8 cellular contexts compared by ENCODE assay signal in the genomic region with DNA sequence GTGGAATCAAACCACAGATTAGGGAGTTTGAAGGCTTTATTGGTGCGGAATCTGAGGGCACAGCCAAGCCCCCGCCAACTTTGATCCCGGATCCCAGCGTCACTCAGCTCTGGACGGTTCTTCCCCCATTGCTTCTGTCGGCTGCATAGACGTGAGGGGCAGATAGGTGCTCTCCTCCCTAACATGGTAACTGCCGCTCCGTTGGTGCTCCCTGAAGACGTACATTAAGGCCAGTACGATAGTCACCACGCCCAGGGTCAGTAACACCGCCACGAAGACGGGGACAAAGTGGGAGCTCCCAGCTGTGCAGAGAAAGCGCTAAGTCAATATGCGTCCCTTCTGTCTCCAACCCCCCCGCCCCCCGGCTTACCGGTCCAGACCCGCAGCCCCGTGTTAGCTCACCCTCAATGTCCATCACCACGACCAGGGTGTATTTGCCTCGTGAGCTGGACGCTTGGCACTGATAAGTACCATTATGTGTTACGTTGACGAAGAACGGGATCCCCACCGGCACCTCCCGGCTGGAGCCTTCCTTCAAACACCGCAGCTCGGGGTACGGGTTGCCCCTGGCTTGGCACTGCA. TPM values are rescaled to one million over a fixed set of nuclear protein-coding genes. Genes with fewer than 3 reads are reported as not detected.
A peak's percentile ranks its signal among the peaks of the same experiment; 100 is the strongest.
DNase-seq lines count a peak whose midpoint lies in the region; ATAC-seq and TF ChIP-seq lines count a peak whose summit lies in the region.

No MANE protein-coding gene starts in this region.

- H3K27me3 ChIP-seq in CD4-positive, alpha-beta T cell (ENCODE audit: control insufficient read depth, insufficient read depth, low read length): no peaks in the 10 kb centered on the region
- H3K27me3 ChIP-seq in lower lobe of right lung (ENCODE audit: low read depth): no peaks in the 10 kb centered on the region

- H3K4me1 ChIP-seq in lower lobe of right lung: peaks cover 29% of the 10 kb centered on the region
- H3K4me1 ChIP-seq in urinary bladder (ENCODE audit: insufficient read depth): no peaks in the 10 kb centered on the region

- intact Hi-C loops in CD4-positive, alpha-beta T cell (cut with DNase I, micrococcal nuclease): loop anchor here (1.0 to 5.0 kb wide), 6 partner anchors 19 to 137 kb away; partner anchors contain the start of genes CDC37 (in 1 of the 2), ICAM4 (in 1 of the 2), ICAM5 (in 1 of the 2) and TYK2 (in 1 of the 2)
- intact Hi-C loops in lower lobe of right lung (cut with DNase I): no loop called here

- H3K9me3 ChIP-seq in CD4-positive, alpha-beta T cell (ENCODE audit: control insufficient read depth, low read length): no peaks in the 10 kb centered on the region
- no peaks in the 10 kb centered on the region for H3K9me3 ChIP-seq in lower lobe of right lung

- peaks cover 30% of the 10 kb centered on the region for H3K4me1 Mint-ChIP-seq in CD4-positive, alpha-beta T cell (ENCODE audit: low read depth)

- POLR2A ChIA-PET in CD4-positive, alpha-beta T cell (lab: Charles Lee): interaction anchor here (0.5 to 1.9 kb wide), 11 partner anchors 9 to 270 kb away, joined by 3 to 10 read pairs (median 5); partner anchors contain the start of genes FDX2, ICAM1, PPAN and TYK2

- no peak for ATAC-seq in CD4-positive, alpha-beta T cell (ENCODE audit: poor library complexity)
- ATAC-seq in HG02981 (IDR thresholded peaks at IDR 0.05; ENCODE audit: unreplicated experiment) (peak; percentile 7), lower lobe of right lung (peak; percentile 1 to 3), omental fat pad (ENCODE audit: low FRiP score) (no peak), HG02884 (IDR thresholded peaks at IDR 0.05; ENCODE audit: unreplicated experiment) (no peak)

- H3K4me3 Mint-ChIP-seq in CD4-positive, alpha-beta T cell: peak overlapping the region; percentile 96

- H3K27me3 Mint-ChIP-seq in CD4-positive, alpha-beta T cell: no peaks in the 10 kb centered on the region

- H3K36me3 ChIP-seq in lower lobe of right lung (peaks cover 20% of the 10 kb centered on the region), urinary bladder (ENCODE audit: insufficient read depth) (no peaks in the 10 kb centered on the region)

- no peak for TF ChIP-seq CTCF in CD4-positive, alpha-beta T cell (IDR thresholded peaks at IDR 0.05)
- TF ChIP-seq CTCF in astrocyte of the spinal cord (IDR thresholded peaks at IDR 0.05; ENCODE audit: low read depth, low read length): no peak
- TF ChIP-seq CTCF in lower lobe of right lung (IDR thresholded peaks at IDR 0.05): no peak
- no peak for TF ChIP-seq CTCF in omental fat pad (IDR thresholded peaks at IDR 0.05)

- H3K4me3 ChIP-seq in astrocyte of the spinal cord (ENCODE audit: low read depth, low read length) (peak overlapping the region; percentile 92), lower lobe of right lung (peak overlapping the region; percentile 80), urinary bladder (ENCODE audit: low read depth, low read length) (peak overlapping the region; percentile 49)

- peak in 1 of 10 experiments; percentile 23 for DNase-seq in CD4-positive, alpha-beta T cell
- DNase-seq in astrocyte of the spinal cord (ENCODE audit: low read depth, low spot score): peak; percentile 7
- DNase-seq in lower lobe of right lung: no peak
- no peak for DNase-seq in omental fat pad (ENCODE audit: low spot score)
- no peak for DNase-seq in superior temporal gyrus (ENCODE audit: extremely low spot score)

- in situ Hi-C loops in astrocyte of the spinal cord (cut with HindIII; ENCODE audit: low sequenced_read_pairs): no loop called here

- H3K36me3 Mint-ChIP-seq in CD4-positive, alpha-beta T cell (ENCODE audit: low read depth): peaks cover 36% of the 10 kb centered on the region

- H3K9me3 Mint-ChIP-seq in CD4-positive, alpha-beta T cell: no peaks in the 10 kb centered on the region

- 5% methylated on average over 33 of the region's 33 CpGs for WGBS in urinary bladder

- peak overlapping the region; percentile 87 for H3K27ac ChIP-seq in CD4-positive, alpha-beta T cell (ENCODE audit: low read depth, low read length)
- H3K27ac ChIP-seq in lower lobe of right lung (peak overlapping the region; percentile 88), urinary bladder (ENCODE audit: low read depth) (no peak overlapping the region)

- CTCF ChIA-PET in CD4-positive, alpha-beta T cell (lab: Charles Lee): interaction anchor here (0.5 to 1.3 kb wide), 3 partner anchors 9 to 64 kb away, joined by 3 to 7 read pairs (median 6); no protein-coding TSS in a partner anchor

- H3K27ac Mint-ChIP-seq in CD4-positive, alpha-beta T cell: peak overlapping the region; percentile 92

RNA-seq across cellular contexts. Expression of gene RAVER1, which starts 0.5 kb away (rescaled TPM):
- 10 to 100 TPM; 20.5 to 21.3 TPM for total RNA-seq in CD4-positive, alpha-beta T cell
- total RNA-seq in lower lobe of right lung (29.6 TPM), urinary bladder (8.5 TPM), omental fat pad (10 to 100 TPM; 12.4 to 23.9 (median 15.8) TPM)
- polyA plus RNA-seq in urinary bladder: 27.0 TPM

RNA-seq across cellular contexts. Expression of gene ICAM3, which starts 5.6 kb away (rescaled TPM):
- 100 to 1,000 TPM; 164 to 173 TPM for total RNA-seq in CD4-positive, alpha-beta T cell
- total RNA-seq in lower lobe of right lung (33.0 TPM), urinary bladder (3.8 TPM), omental fat pad (10 to 100 TPM in 1 of 4 donors, 1 to 10 TPM in 3; 7.7 to 41.1 (median 9.4) TPM)
- 9.7 TPM for polyA plus RNA-seq in urinary bladder

RNA-seq across cellular contexts. Expression of gene FDX2, which starts 18.0 kb away (rescaled TPM):
- 1 to 10 TPM; 1.2 to 1.9 TPM for total RNA-seq in CD4-positive, alpha-beta T cell
- 16.8 TPM for total RNA-seq in lower lobe of right lung
- 5.7 TPM for total RNA-seq in urinary bladder
- 22.0 TPM for polyA plus RNA-seq in urinary bladder
- 10 to 100 TPM in 3 of 4 donors, 1 to 10 TPM in 1; 9.0 to 26.2 (median 17.8) TPM for total RNA-seq in omental fat pad

RNA-seq across cellular contexts. Expression of gene ZGLP1, which starts 24.2 kb away (rescaled TPM):
- total RNA-seq in CD4-positive, alpha-beta T cell: 1 to 10 TPM; 1.6 to 2.6 TPM
- 6.2 TPM for total RNA-seq in lower lobe of right lung
- 1.1 TPM for total RNA-seq in urinary bladder
- polyA plus RNA-seq in urinary bladder: 3.4 TPM
- 1 to 10 TPM in 1 of 4 donors, under 1 TPM in 3; 0.19 to 2.4 (median 0.94) TPM for total RNA-seq in omental fat pad

RNA-seq across cellular contexts. Expression of gene ICAM5, which starts 44.1 kb away (rescaled TPM):
- not detected for total RNA-seq in CD4-positive, alpha-beta T cell
- total RNA-seq in lower lobe of right lung (15.3 TPM), urinary bladder (0.53 TPM), omental fat pad (1 to 10 TPM in 1 of 4 donors, under 1 TPM in 3; 0.31 to 1.1 (median 0.53) TPM)
- polyA plus RNA-seq in urinary bladder: 1.8 TPM

Comparison
In these comparisons a context has a peak if more than half of its experiments do, and no peak if none do; other contexts are left out.
1. ATAC-seq: peak in HG02981 (single experiment) and lower lobe of right lung (2 of 2); none in CD4-positive, alpha-beta T cell (single experiment), omental fat pad (single experiment) and HG02884 (single experiment).
2. Peak in every context shown above with its lines, with median percentiles within 50 percentile points of each other: H3K4me3 ChIP-seq.